Comparison of ENCODE assay signal across 20 cellular contexts in the genomic region with DNA sequence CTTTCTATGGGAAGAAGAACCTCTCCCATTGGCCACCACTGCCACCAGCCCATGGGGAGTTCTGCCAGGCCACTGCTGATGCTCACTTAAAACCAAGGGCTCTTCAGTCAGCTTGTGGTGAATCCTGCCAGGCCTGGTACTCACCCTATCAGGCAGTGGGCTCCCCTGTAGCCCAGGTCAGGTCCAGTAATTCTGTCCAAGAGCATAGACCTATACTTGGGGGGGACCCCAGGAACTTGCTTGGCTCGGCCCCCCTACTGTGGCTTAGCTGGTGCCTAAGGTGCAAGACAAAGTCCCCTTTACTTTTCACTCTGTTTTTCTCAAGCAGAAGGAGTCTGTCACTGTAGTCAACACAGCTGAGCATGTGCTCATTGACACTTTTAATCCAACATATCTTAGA.
"Had no signal": no experiment of that assay in that cellular context is flagged by ENCODE, and none has a peak within 500 bp of the region (broad histone marks: within the 10 kb centered on the region; RNA-seq: fewer than 3 reads in every experiment).

No MANE protein-coding gene starts in this region.

- H3K27me3 Mint-ChIP-seq: dendritic cell treated with granulocyte-macrophage colony-stimulating factor and Interleukin-4, amounts not matched to agents 40 ng/mL and 50 ng/mL, for 4 days; effector memory CD8-positive, alpha-beta T cell had no signal

- H3K9me3 Mint-ChIP-seq: dendritic cell treated with granulocyte-macrophage colony-stimulating factor and Interleukin-4, amounts not matched to agents 40 ng/mL and 50 ng/mL, for 4 days; endodermal cell had no signal

- H3K27ac Mint-ChIP-seq: dendritic cell treated with granulocyte-macrophage colony-stimulating factor and Interleukin-4, amounts not matched to agents 40 ng/mL and 50 ng/mL, for 4 days; effector memory CD8-positive, alpha-beta T cell; endodermal cell had no signal

- H3K4me3 Mint-ChIP-seq: dendritic cell treated with granulocyte-macrophage colony-stimulating factor and Interleukin-4, amounts not matched to agents 40 ng/mL and 50 ng/mL, for 4 days; effector memory CD8-positive, alpha-beta T cell; endodermal cell had no signal

- DNase-seq: colonic mucosa; cortex of kidney; dermis blood vessel endothelial cell; dorsolateral prefrontal cortex; effector CD4-positive, alpha-beta T cell; effector CD8-positive, alpha-beta T cell; effector memory CD4-positive, alpha-beta T cell; effector memory CD8-positive, alpha-beta T cell; erythroblast; esophagus squamous epithelium; foreskin fibroblast; foreskin keratinocyte; foreskin melanocyte; gastrocnemius medialis; glutamatergic neuron; head of caudate nucleus; heart left ventricle; heart right ventricle had no signal
